Comparison of ENCODE assay signal across 1 cellular context in genomic region chr16:89257281-89257731, GRCh38.
TF ChIP-seq lines count a peak whose summit lies in the region.

No MANE protein-coding gene starts in this region.

TF ChIP-seq in SK-N-SH, 30 proteins besides CTCF, POLR2A, EP300 and RAD21 (continued from another document):
- TF ChIP-seq FOXM1 (IDR thresholded peaks at IDR 0.05; ENCODE audit: low read depth) (no peak), SIN3A (IDR thresholded peaks at IDR 0.05; ENCODE audit: borderline replicate concordance, low read depth, low read length) (no peak), FOXJ3 (CRISPR knock-in tag; IDR thresholded peaks at IDR 0.05) (no peak), YY1 (IDR thresholded peaks at IDR 0.05; ENCODE audit: low read depth) (no peak), TAF1 (IDR thresholded peaks at IDR 0.05; ENCODE audit: borderline replicate concordance, low read depth, low read length) (no peak), MEF2A (IDR thresholded peaks at IDR 0.05; ENCODE audit: borderline replicate concordance, low read depth) (no peak), POLR2AphosphoS5 (IDR thresholded peaks at IDR 0.05; ENCODE audit: low read depth, low read length) (no peak), GABPA (IDR thresholded peaks at IDR 0.05; ENCODE audit: low read depth) (no peak), REST (IDR thresholded peaks at IDR 0.05; ENCODE audit: low read depth, low read length) (no peak)
TF ChIP-seq in SK-N-SH: peak in this region for 0.
